9 cellular contexts compared by ENCODE assay signal in genomic region chr19:49499030-49499670, GRCh38. TPM values are rescaled to one million over a fixed set of nuclear protein-coding genes. Genes with fewer than 3 reads are reported as not detected.
A peak's percentile ranks its signal among the peaks of the same experiment; 100 is the strongest.
DNase-seq lines count a peak whose midpoint lies in the region; ATAC-seq and TF ChIP-seq lines count a peak whose summit lies in the region.
"Had no signal": no experiment of that assay in that cellular context is flagged by ENCODE, and none has a peak within 500 bp of the region (broad histone marks: within the 10 kb centered on the region; RNA-seq: fewer than 3 reads in every experiment).

No MANE protein-coding gene starts in this region.

- no peaks in the 10 kb centered on the region for H3K9me2 ChIP-seq in SK-N-SH

- intact Hi-C loops in esophagus muscularis mucosa (cut with DNase I): no loop called here

- H3K79me2 ChIP-seq in SK-N-SH (ENCODE audit: insufficient read depth): peaks cover 28% of the 10 kb centered on the region

- 82% methylated on average over 18 of the region's 19 CpGs for WGBS in SK-N-SH (ENCODE audit: low lambda C conversion rate)
- WGBS in esophagus muscularis mucosa: 67% methylated on average over 17 of the region's 19 CpGs

- peaks cover 11 to 26% of the 10 kb centered on the region in 2 experiments for H3K4me1 ChIP-seq in SK-N-SH (ENCODE audit: control insufficient read depth in 1 of 2, insufficient read depth in 2 of 2, low read depth in 1 of 2, low read length in 1 of 2)
- peaks cover 35 to 62% (median 59%) of the 10 kb centered on the region in 4 donors for H3K4me1 ChIP-seq in esophagus muscularis mucosa

- peak overlapping the region; percentile 98 for H3K4me3 Mint-ChIP-seq in activated CD4-positive, alpha-beta memory T cell treated with anti-CD3 and anti-CD28 coated beads, Interleukin-2, amount 10 ng/mL, durations not matched to agents 7 days and 5 days
- H3K4me3 Mint-ChIP-seq in stimulated activated naive CD8-positive, alpha-beta T cell treated with anti-CD3 and anti-CD28 coated beads, Interleukin-15, amount 100 ng/mL, for 72 hours: peak overlapping the region; percentile 93 to 100

- TF ChIP-seq CTCF in SK-N-SH (IDR thresholded peaks at IDR 0.05) (no peak), esophagus muscularis mucosa (IDR thresholded peaks at IDR 0.05) (no peak)

- peak overlapping the region; percentile 99 for H3K27ac Mint-ChIP-seq in activated CD4-positive, alpha-beta memory T cell treated with anti-CD3 and anti-CD28 coated beads, Interleukin-2, amount 10 ng/mL, durations not matched to agents 7 days and 5 days
- peak overlapping the region; percentile 91 to 96 for H3K27ac Mint-ChIP-seq in stimulated activated naive CD8-positive, alpha-beta T cell treated with anti-CD3 and anti-CD28 coated beads, Interleukin-15, amount 100 ng/mL, for 72 hours

- H3K9me3 ChIP-seq in SK-N-SH (no peaks in the 10 kb centered on the region), esophagus muscularis mucosa (no peaks in the 10 kb centered on the region)

- POLR2A ChIA-PET in SK-N-SH (lab: Yijun Ruan, JAX): interaction anchor here (0.6 to 0.8 kb wide), 3 partner anchors 48 to 70 kb away, joined by 3 to 4 read pairs (median 3); no protein-coding TSS in a partner anchor
- POLR2A ChIA-PET in activated CD4-positive, alpha-beta memory T cell treated with anti-CD3 and anti-CD28 coated beads, Interleukin-2, amount 10 ng/mL, durations not matched to agents 7 days and 5 days (lab: Charles Lee): interaction anchor here (0.6 to 2.8 kb wide), 11 partner anchors 29 to 539 kb away, joined by 3 to 7 read pairs (median 3); partner anchors contain the start of genes AKT1S1, PTH2 and TBC1D17

- CTCF ChIA-PET in SK-N-SH (lab: Yijun Ruan, JAX): interaction anchor here (0.5 to 1.7 kb wide), 6 partner anchors 8 to 826 kb away, joined by 3 to 5 read pairs (median 3); no protein-coding TSS in a partner anchor
- CTCF ChIA-PET in activated CD4-positive, alpha-beta memory T cell treated with anti-CD3 and anti-CD28 coated beads, Interleukin-2, amount 10 ng/mL, durations not matched to agents 7 days and 5 days (lab: Charles Lee): interaction anchor here (0.7 to 1.7 kb wide), 6 partner anchors 8 to 50 kb away, joined by 3 to 7 read pairs (median 3); partner anchors contain the start of genes ALDH16A1 and RPL13A

- no peak overlapping the region; a peak in 1 of 4 replicates for H3K27ac ChIP-seq in SK-N-SH (ENCODE audit: low read depth in 2 of 2, low read length in 1 of 2)
- peak overlapping the region; percentile 46 to 97 (median 66) for H3K27ac ChIP-seq in esophagus muscularis mucosa (replicated peaks in 1 of 4)

- no peaks in the 10 kb centered on the region for H3K9me3 Mint-ChIP-seq in activated CD4-positive, alpha-beta memory T cell treated with anti-CD3 and anti-CD28 coated beads, Interleukin-2, amount 10 ng/mL, durations not matched to agents 7 days and 5 days
- no peaks in the 10 kb centered on the region for H3K9me3 Mint-ChIP-seq in stimulated activated naive CD8-positive, alpha-beta T cell treated with anti-CD3 and anti-CD28 coated beads, Interleukin-15, amount 100 ng/mL, for 72 hours

- H3K27me3 Mint-ChIP-seq in activated CD4-positive, alpha-beta memory T cell treated with anti-CD3 and anti-CD28 coated beads, Interleukin-2, amount 10 ng/mL, durations not matched to agents 7 days and 5 days: no peaks in the 10 kb centered on the region
- H3K27me3 Mint-ChIP-seq in stimulated activated naive CD8-positive, alpha-beta T cell treated with anti-CD3 and anti-CD28 coated beads, Interleukin-15, amount 100 ng/mL, for 72 hours: no peaks in the 10 kb centered on the region

- H3K36me3 ChIP-seq in SK-N-SH (replicated peaks in 1 of 2; ENCODE audit: control insufficient read depth in 1 of 2, insufficient read depth in 2 of 2, low read length in 1 of 2): peaks cover 26 to 30% of the 10 kb centered on the region in 2 experiments
- peaks cover 24 to 37% (median 31%) of the 10 kb centered on the region in 4 donors for H3K36me3 ChIP-seq in esophagus muscularis mucosa

- TF ChIP-seq EP300 in SK-N-SH (IDR thresholded peaks at IDR 0.05; ENCODE audit: borderline replicate concordance in 1 of 2, low read depth in 1 of 2, low read length in 1 of 2): no peak
- no peak for TF ChIP-seq EP300 in esophagus muscularis mucosa (IDR thresholded peaks at IDR 0.05)

- H3K4me3 ChIP-seq in SK-N-SH (ENCODE audit: low read depth in 2 of 2, low read length in 1 of 2): no peak overlapping the region; a peak in 1 of 4 replicates
- H3K4me3 ChIP-seq in esophagus muscularis mucosa: peak overlapping the region; percentile 32 to 54 (median 36)

- no peak for TF ChIP-seq RAD21 in SK-N-SH (IDR thresholded peaks at IDR 0.05; ENCODE audit: low read length)

- DNase-seq in SK-N-SH: no peak
- peak; percentile 72 for DNase-seq in activated CD4-positive, alpha-beta memory T cell treated with anti-CD3 and anti-CD28 coated beads, Interleukin-2, amount 10 ng/mL, durations not matched to agents 7 days and 5 days
- DNase-seq in esophagus muscularis mucosa (ENCODE audit: extremely low spot score): no peak
- no peak for DNase-seq in stimulated activated naive CD8-positive, alpha-beta T cell treated with anti-CD3 and anti-CD28 coated beads, Interleukin-15, amount 100 ng/mL, for 72 hours
- no peak for DNase-seq in RPMI8226
- DNase-seq in islet precursor cell: no peak
- no peak for DNase-seq in DMS53 treated with DMSO at 0.1 percent for 48 hours (lab: John Stamatoyannopoulos, UW; ENCODE audit: unreplicated experiment)
- DNase-seq: foreskin melanocyte had no signal

- no peak for TF ChIP-seq POLR2A in esophagus muscularis mucosa (IDR thresholded peaks at IDR 0.05; ENCODE audit: low read depth)

- peak overlapping the region; percentile 96; the same call in 1 of the 2 replicates for H3K9ac ChIP-seq in SK-N-SH

- no peak overlapping the region for H2AFZ ChIP-seq in SK-N-SH (ENCODE audit: low read depth)

- peaks cover 65% of the 10 kb centered on the region for H3K4me1 Mint-ChIP-seq in activated CD4-positive, alpha-beta memory T cell treated with anti-CD3 and anti-CD28 coated beads, Interleukin-2, amount 10 ng/mL, durations not matched to agents 7 days and 5 days
- peaks cover 76% of the 10 kb centered on the region for H3K4me1 Mint-ChIP-seq in stimulated activated naive CD8-positive, alpha-beta T cell treated with anti-CD3 and anti-CD28 coated beads, Interleukin-15, amount 100 ng/mL, for 72 hours

- no peaks in the 10 kb centered on the region for H3K27me3 ChIP-seq in SK-N-SH (ENCODE audit: insufficient read depth)
- H3K27me3 ChIP-seq in esophagus muscularis mucosa: no peaks in the 10 kb centered on the region

- peaks cover 42% of the 10 kb centered on the region for H3K36me3 Mint-ChIP-seq in activated CD4-positive, alpha-beta memory T cell treated with anti-CD3 and anti-CD28 coated beads, Interleukin-2, amount 10 ng/mL, durations not matched to agents 7 days and 5 days (ENCODE audit: low read depth)

- peak overlapping the region; percentile 91 for H3K4me2 ChIP-seq in SK-N-SH

- ATAC-seq in SK-N-SH treated with all-trans-retinoic acid at 6 μM for 48 hours: no peak
- no peak for ATAC-seq in stimulated activated naive CD8-positive, alpha-beta T cell treated with anti-CD3 and anti-CD28 coated beads, Interleukin-15, amount 100 ng/mL, for 72 hours

- peaks cover 63% of the 10 kb centered on the region for H3F3A ChIP-seq in SK-N-SH (replicated peaks; ENCODE audit: insufficient read depth)

- H4K20me1 ChIP-seq in SK-N-SH (ENCODE audit: insufficient read depth): peaks cover 27% of the 10 kb centered on the region

TF ChIP-seq in SK-N-SH, 30 proteins besides CTCF, POLR2A, EP300 and RAD21 (continues in another document):
- no peak for TF ChIP-seq MEF2A (IDR thresholded peaks at IDR 0.05; ENCODE audit: borderline replicate concordance, low read depth)
- no peak for TF ChIP-seq RCOR1 (IDR thresholded peaks at IDR 0.05; ENCODE audit: low read length)
- no peak for TF ChIP-seq EZH2phosphoT487 (IDR thresholded peaks at IDR 0.05; ENCODE audit: borderline replicate concordance, low read depth)

RNA-seq across cellular contexts. Expression of gene RPS11, which starts 2.9 kb away (rescaled TPM):
- 6,915 and 7,579 TPM in 2 replicates for polyA plus RNA-seq in SK-N-SH (2012; rRNA removed)
- 7,077 and 7,731 TPM in 2 replicates for polyA plus RNA-seq in SK-N-SH (2012; cell fraction: cytosol; rRNA removed)
- 2,096 and 3,427 TPM in 2 replicates for polyA plus RNA-seq in SK-N-SH (2012; cell fraction: nucleus; rRNA removed)
- total RNA-seq in activated CD4-positive, alpha-beta memory T cell treated with anti-CD3 and anti-CD28 coated beads, Interleukin-2, amount 10 ng/mL, durations not matched to agents 7 days and 5 days: 1,000 to 10,000 TPM; 2,194 to 2,385 TPM
- 1,000 to 10,000 TPM; 1,719 to 5,089 (median 3,692) TPM for total RNA-seq in esophagus muscularis mucosa

RNA-seq across cellular contexts. Expression of gene RPL13A, which starts 11.7 kb away (rescaled TPM):
- polyA plus RNA-seq in SK-N-SH (2012; rRNA removed): 2,604 and 2,748 TPM in 2 replicates
- 2,326 and 2,436 TPM in 2 replicates for polyA plus RNA-seq in SK-N-SH (2012; cell fraction: cytosol; rRNA removed)
- 1,109 and 1,392 TPM in 2 replicates for polyA plus RNA-seq in SK-N-SH (2012; cell fraction: nucleus; rRNA removed)
- total RNA-seq in activated CD4-positive, alpha-beta memory T cell treated with anti-CD3 and anti-CD28 coated beads, Interleukin-2, amount 10 ng/mL, durations not matched to agents 7 days and 5 days: 1,000 to 10,000 TPM; 2,417 to 2,463 TPM
- total RNA-seq in esophagus muscularis mucosa: 1,000 to 10,000 TPM; 1,843 to 3,096 (median 2,688) TPM

RNA-seq across cellular contexts. Expression of gene FCGRT, which starts 13.3 kb away (rescaled TPM):
- 75.3 and 91.4 TPM in 2 replicates for polyA plus RNA-seq in SK-N-SH (2012; rRNA removed)
- 41.3 and 62.1 TPM in 2 replicates for polyA plus RNA-seq in SK-N-SH (2012; cell fraction: cytosol; rRNA removed)
- polyA plus RNA-seq in SK-N-SH (2012; cell fraction: nucleus; rRNA removed): 108 and 132 TPM in 2 replicates
- total RNA-seq in activated CD4-positive, alpha-beta memory T cell treated with anti-CD3 and anti-CD28 coated beads, Interleukin-2, amount 10 ng/mL, durations not matched to agents 7 days and 5 days: 10 to 100 TPM; 10.2 to 11.1 TPM
- total RNA-seq in esophagus muscularis mucosa: 100 to 1,000 TPM; 108 to 234 (median 170) TPM

RNA-seq across cellular contexts. Expression of gene FLT3LG, which starts 25.1 kb away (rescaled TPM):
- 4.0 and 6.4 TPM in 2 replicates for polyA plus RNA-seq in SK-N-SH (2012; rRNA removed)
- 2.0 and 3.1 TPM in 2 replicates for polyA plus RNA-seq in SK-N-SH (2012; cell fraction: cytosol; rRNA removed)
- polyA plus RNA-seq in SK-N-SH (2012; cell fraction: nucleus; rRNA removed): 6.6 and 7.5 TPM in 2 replicates
- total RNA-seq in activated CD4-positive, alpha-beta memory T cell treated with anti-CD3 and anti-CD28 coated beads, Interleukin-2, amount 10 ng/mL, durations not matched to agents 7 days and 5 days: 100 to 1,000 TPM; 187 to 197 TPM
- 10 to 100 TPM in 2 of 4 donors, 1 to 10 TPM in 2; 5.5 to 11.5 (median 10.4) TPM for total RNA-seq in esophagus muscularis mucosa

RNA-seq across cellular contexts. Expression of gene RCN3, which starts 28.7 kb away (rescaled TPM):
- polyA plus RNA-seq in SK-N-SH (2012; rRNA removed): 1.4 and 1.8 TPM in 2 replicates
- 0.48 and 0.67 TPM in 2 replicates for polyA plus RNA-seq in SK-N-SH (2012; cell fraction: cytosol; rRNA removed)
- polyA plus RNA-seq in SK-N-SH (2012; cell fraction: nucleus; rRNA removed): 11.6 and 13.9 TPM in 2 replicates
- 1 to 10 TPM; 1.8 to 2.0 TPM for total RNA-seq in activated CD4-positive, alpha-beta memory T cell treated with anti-CD3 and anti-CD28 coated beads, Interleukin-2, amount 10 ng/mL, durations not matched to agents 7 days and 5 days
- 10 to 100 TPM in 3 of 4 donors, 1 to 10 TPM in 1; 9.8 to 22.4 (median 18.0) TPM for total RNA-seq in esophagus muscularis mucosa

Comparison
In these comparisons a context has a peak if more than half of its experiments do, and no peak if none do; other contexts are left out.
1. H3K27ac ChIP-seq: peak in esophagus muscularis mucosa (4 of 4); none in SK-N-SH (0 of 2).
2. H3K4me3 ChIP-seq: peak in esophagus muscularis mucosa (4 of 4); none in SK-N-SH (0 of 2).
3. RNA of gene FCGRT, which starts 13.3 kb away (total RNA-seq): 108 to 234 TPM in esophagus muscularis mucosa; 10.2 to 11.1 TPM in activated CD4-positive, alpha-beta memory T cell treated with anti-CD3 and anti-CD28 coated beads, Interleukin-2, amount 10 ng/mL, durations not matched to agents 7 days and 5 days; every median in the first group is over 4 times any median in the second.